In the genomic region with DNA sequence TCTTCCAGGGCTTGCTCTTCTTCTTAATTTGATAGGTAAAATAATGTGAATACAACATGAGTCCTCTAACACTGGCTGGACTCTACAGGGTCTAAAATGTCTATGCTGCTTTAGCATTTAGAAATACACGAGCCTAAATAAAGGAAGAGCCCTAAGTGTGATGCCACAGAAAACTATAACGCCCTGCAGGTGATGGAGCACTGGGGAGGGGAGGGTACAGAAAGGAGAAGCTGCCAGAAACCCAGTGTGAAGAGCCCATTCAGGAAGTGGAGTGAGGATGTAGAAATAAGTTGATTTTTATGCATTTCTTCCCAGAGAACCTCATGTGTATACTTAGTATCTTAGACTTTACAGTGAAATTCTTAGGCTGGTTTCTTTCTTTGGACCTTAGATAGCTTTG, we compare ENCODE assay signal across 15 cellular contexts.
DNase-seq lines count a peak whose midpoint lies in the region; ATAC-seq and TF ChIP-seq lines count a peak whose summit lies in the region.
"Had no signal": no experiment of that assay in that cellular context is flagged by ENCODE, and none has a peak within 500 bp of the region (broad histone marks: within the 10 kb centered on the region; RNA-seq: fewer than 3 reads in every experiment).

No MANE protein-coding gene starts in this region.

- no peak for DNase-seq in stimulated activated naive CD8-positive, alpha-beta T cell treated with anti-CD3 and anti-CD28 coated beads, Interleukin-15, amount 100 ng/mL, for 72 hours
- DNase-seq in SIG-M5 (lab: John Stamatoyannopoulos, UW) (peak; percentile 1), SJCRH30 (no peak), MG63 (no peak), GM03348 (ENCODE audit: low spot score) (no peak), hepatocyte (ENCODE audit: low spot score) (no peak)
- no peak for DNase-seq in effector memory CD8-positive, alpha-beta T cell
- DNase-seq: activated effector memory CD4-positive, alpha-beta T cell treated with anti-CD3 and anti-CD28 coated beads, Interleukin-2, amount 50 U/mL, for 16 hours; anterior cingulate cortex; Calu3; foreskin keratinocyte; NCI-H1048; right cardiac atrium; T-cell had no signal

- no peak for ATAC-seq in stimulated activated naive CD8-positive, alpha-beta T cell treated with anti-CD3 and anti-CD28 coated beads, Interleukin-15, amount 100 ng/mL, for 72 hours
- ATAC-seq in effector memory CD8-positive, alpha-beta T cell (replicated peaks), result no peak
- ATAC-seq: foreskin keratinocyte, right cardiac atrium, T-cell had no signal

- WGBS in hepatocyte (ENCODE audit: low lambda C conversion rate, missing lambda C conversion rate), result 95% methylated on average over 2 of the region's 2 CpGs

- H3K36me3 Mint-ChIP-seq in stimulated activated naive CD8-positive, alpha-beta T cell treated with anti-CD3 and anti-CD28 coated beads, Interleukin-15, Interleukin-2, amounts not matched to agents 100 ng/mL and 50 ng/mL, for 24 hours (ENCODE audit: low read depth), result peaks cover 71% of the 10 kb centered on the region
- H3K36me3 Mint-ChIP-seq in effector memory CD8-positive, alpha-beta T cell (ENCODE audit: insufficient read depth), result peaks cover 36% of the 10 kb centered on the region

- H3K36me3 ChIP-seq in SJCRH30 (peaks cover 63% of the 10 kb centered on the region), MG63 (peaks cover 17% of the 10 kb centered on the region), hepatocyte (replicated peaks; ENCODE audit: insufficient read depth, low read depth) (no peaks in the 10 kb centered on the region)

- H3K4me3 ChIP-seq in SJCRH30, result no peak overlapping the region
- no peak overlapping the region for H3K4me3 ChIP-seq in MG63
- no peak overlapping the region for H3K4me3 ChIP-seq in hepatocyte

- H3K27me3 Mint-ChIP-seq in stimulated activated naive CD8-positive, alpha-beta T cell treated with anti-CD3 and anti-CD28 coated beads, Interleukin-15, Interleukin-2, amounts not matched to agents 100 ng/mL and 50 ng/mL, for 24 hours, result no peaks in the 10 kb centered on the region
- no peaks in the 10 kb centered on the region for H3K27me3 Mint-ChIP-seq in stimulated activated naive CD8-positive, alpha-beta T cell treated with anti-CD3 and anti-CD28 coated beads, Interleukin-15, amount 100 ng/mL, for 72 hours
- no peaks in the 10 kb centered on the region for H3K27me3 Mint-ChIP-seq in effector memory CD8-positive, alpha-beta T cell
- H3K27me3 Mint-ChIP-seq: T-cell had no signal

- no peak overlapping the region for H3K4me3 Mint-ChIP-seq in stimulated activated naive CD8-positive, alpha-beta T cell treated with anti-CD3 and anti-CD28 coated beads, Interleukin-15, Interleukin-2, amounts not matched to agents 100 ng/mL and 50 ng/mL, for 24 hours
- H3K4me3 Mint-ChIP-seq in stimulated activated naive CD8-positive, alpha-beta T cell treated with anti-CD3 and anti-CD28 coated beads, Interleukin-15, amount 100 ng/mL, for 72 hours, result no peak overlapping the region
- no peak overlapping the region for H3K4me3 Mint-ChIP-seq in effector memory CD8-positive, alpha-beta T cell
- H3K4me3 Mint-ChIP-seq: T-cell had no signal

- peak overlapping the region; percentile 62 for H3K27ac Mint-ChIP-seq in stimulated activated naive CD8-positive, alpha-beta T cell treated with anti-CD3 and anti-CD28 coated beads, Interleukin-15, Interleukin-2, amounts not matched to agents 100 ng/mL and 50 ng/mL, for 24 hours
- no peak overlapping the region for H3K27ac Mint-ChIP-seq in stimulated activated naive CD8-positive, alpha-beta T cell treated with anti-CD3 and anti-CD28 coated beads, Interleukin-15, amount 100 ng/mL, for 72 hours
- H3K27ac Mint-ChIP-seq in effector memory CD8-positive, alpha-beta T cell, result peak overlapping the region; percentile 67 to 80

- H4K20me1 ChIP-seq in hepatocyte (ENCODE audit: insufficient read depth, poor library complexity, severe bottlenecking), result no peaks in the 10 kb centered on the region

- no peak for TF ChIP-seq CTCF in hepatocyte (IDR thresholded peaks at IDR 0.05; ENCODE audit: poor library complexity)

- H3K27me3 ChIP-seq in SJCRH30 (no peaks in the 10 kb centered on the region), MG63 (no peaks in the 10 kb centered on the region), hepatocyte (no peaks in the 10 kb centered on the region)
- H3K27me3 ChIP-seq: foreskin keratinocyte had no signal

- H3K4me2 ChIP-seq in hepatocyte, result no peak overlapping the region

- H2AFZ ChIP-seq in hepatocyte, result no peak overlapping the region

- H3K27ac ChIP-seq in SJCRH30, result no peak overlapping the region
- no peak overlapping the region for H3K27ac ChIP-seq in hepatocyte
- H3K27ac ChIP-seq: foreskin keratinocyte had no signal

- H3K9me2 ChIP-seq in hepatocyte (replicated peaks; ENCODE audit: insufficient read depth), result no peaks in the 10 kb centered on the region

- no peaks in the 10 kb centered on the region for H3K4me1 ChIP-seq in SJCRH30
- H3K4me1 ChIP-seq in hepatocyte (ENCODE audit: insufficient read depth), result no peaks in the 10 kb centered on the region
- H3K4me1 ChIP-seq: foreskin keratinocyte had no signal

- no peaks in the 10 kb centered on the region for H3K9me3 Mint-ChIP-seq in stimulated activated naive CD8-positive, alpha-beta T cell treated with anti-CD3 and anti-CD28 coated beads, Interleukin-15, Interleukin-2, amounts not matched to agents 100 ng/mL and 50 ng/mL, for 24 hours
- H3K9me3 Mint-ChIP-seq in stimulated activated naive CD8-positive, alpha-beta T cell treated with anti-CD3 and anti-CD28 coated beads, Interleukin-15, amount 100 ng/mL, for 72 hours, result no peaks in the 10 kb centered on the region
- no peaks in the 10 kb centered on the region for H3K9me3 Mint-ChIP-seq in effector memory CD8-positive, alpha-beta T cell
- H3K9me3 Mint-ChIP-seq: T-cell had no signal

- peaks cover 14% of the 10 kb centered on the region for H3K4me1 Mint-ChIP-seq in stimulated activated naive CD8-positive, alpha-beta T cell treated with anti-CD3 and anti-CD28 coated beads, Interleukin-15, Interleukin-2, amounts not matched to agents 100 ng/mL and 50 ng/mL, for 24 hours (ENCODE audit: low read depth)
- H3K4me1 Mint-ChIP-seq in stimulated activated naive CD8-positive, alpha-beta T cell treated with anti-CD3 and anti-CD28 coated beads, Interleukin-15, amount 100 ng/mL, for 72 hours, result peaks cover 6% of the 10 kb centered on the region
- H3K4me1 Mint-ChIP-seq in effector memory CD8-positive, alpha-beta T cell (ENCODE audit: low read depth in 2 of 2), result peaks cover 21 to 25% of the 10 kb centered on the region in 2 donors

- H3K9me3 ChIP-seq in SJCRH30 (replicated peaks) (no peaks in the 10 kb centered on the region), MG63 (no peaks in the 10 kb centered on the region), hepatocyte (ENCODE audit: low read depth) (no peaks in the 10 kb centered on the region)

- peaks cover 54% of the 10 kb centered on the region for H3K79me2 ChIP-seq in hepatocyte

Comparison
In these comparisons a context has a peak if more than half of its experiments do, and no peak if none do; other contexts are left out.
1. H3K27ac Mint-ChIP-seq: peak in stimulated activated naive CD8-positive, alpha-beta T cell treated with anti-CD3 and anti-CD28 coated beads, Interleukin-15, Interleukin-2, amounts not matched to agents 100 ng/mL and 50 ng/mL, for 24 hours (single experiment) and effector memory CD8-positive, alpha-beta T cell (2 of 2); none in stimulated activated naive CD8-positive, alpha-beta T cell treated with anti-CD3 and anti-CD28 coated beads, Interleukin-15, amount 100 ng/mL, for 72 hours (0 of 2).